Comparison of ENCODE assay signal across 8 cellular contexts in the genomic region with DNA sequence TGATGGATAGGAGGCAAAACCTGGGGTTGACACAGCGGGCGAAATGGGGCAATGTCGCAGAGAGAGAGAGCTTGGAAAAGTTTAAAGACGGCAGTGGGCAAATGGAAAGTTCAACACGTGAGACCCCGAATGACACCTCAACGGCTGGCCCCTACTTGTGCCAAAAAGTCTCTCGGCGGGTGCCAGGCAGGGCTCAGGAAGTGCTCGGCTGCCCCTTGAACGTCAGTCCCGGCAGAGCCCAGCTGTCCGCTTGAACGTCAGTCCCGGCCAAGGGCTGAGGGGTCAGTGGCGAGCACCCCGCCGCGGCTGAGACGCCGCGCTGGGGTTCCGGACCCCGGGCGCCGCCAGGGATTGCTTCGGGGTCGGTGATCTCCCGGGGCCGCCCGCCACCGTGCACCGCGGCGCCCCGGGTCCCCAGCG. TPM values are rescaled to one million over a fixed set of nuclear protein-coding genes. Genes with fewer than 3 reads are reported as not detected.
DNase-seq lines count a peak whose midpoint lies in the region; ATAC-seq and TF ChIP-seq lines count a peak whose summit lies in the region.

No MANE protein-coding gene starts in this region.

- TF ChIP-seq CTCF in VCaP (conservative IDR thresholded peaks at IDR 0.05) (no peak), esophagus squamous epithelium (IDR thresholded peaks at IDR 0.05) (no peak)

- peak in 1 of 4 donors; percentile 7 for TF ChIP-seq POLR2A in esophagus squamous epithelium (IDR thresholded peaks at IDR 0.05)

- H3K36me3 ChIP-seq in esophagus squamous epithelium = peaks cover 0 to 28% (median 0%) of the 10 kb centered on the region in 3 donors

- intact Hi-C loops in esophagus squamous epithelium (cut with DNase I) = no loop called here

- H3K4me1 ChIP-seq in esophagus squamous epithelium = peaks cover 3 to 66% (median 13%) of the 10 kb centered on the region in 3 donors

- peak overlapping the region; percentile 71 to 86 (median 78) for H3K4me3 ChIP-seq in esophagus squamous epithelium

- H3K27ac ChIP-seq in VCaP (peak overlapping the region; percentile 93), esophagus squamous epithelium (peak overlapping the region; percentile 93 to 97 (median 96))

- peak; percentile 51 for ATAC-seq in GM19023 (IDR thresholded peaks at IDR 0.05; ENCODE audit: unreplicated experiment)
- peak; percentile 45 for ATAC-seq in HG03196 (IDR thresholded peaks at IDR 0.05; ENCODE audit: unreplicated experiment)

- no peaks in the 10 kb centered on the region for H3K9me3 ChIP-seq in esophagus squamous epithelium

- peak in 9 of 14 donors; percentile 13 to 56 (median 34) for DNase-seq in C1 segment of cervical spinal cord (lab: John Stamatoyannopoulos, UW)
- DNase-seq in esophagus squamous epithelium (lab: John Stamatoyannopoulos, UW) = no peak
- DNase-seq in myocyte (ENCODE audit: low read depth) = peak; percentile 79
- DNase-seq in NCI-H1417 treated with DMSO at 0.1 percent for 48 hours (lab: John Stamatoyannopoulos, UW) = no peak
- DNase-seq in NCI-H1105 treated with DMSO at 0.1 percent for 48 hours (lab: John Stamatoyannopoulos, UW) = no peak

- 8 to 18% methylated on average over 8 to 9 of the region's 37 CpGs for WGBS in esophagus squamous epithelium, 2 donors

- H3K27me3 ChIP-seq in esophagus squamous epithelium = no peaks in the 10 kb centered on the region

RNA-seq across cellular contexts. Expression of a gene that starts 0.6 kb away (rescaled TPM):
- total RNA-seq in esophagus squamous epithelium (10 to 100 TPM in 3 of 4 donors, 1 to 10 TPM in 1; 8.3 to 47.3 (median 20.4) TPM), myocyte (43.2 and 46.0 TPM in 2 replicates)
- polyA plus RNA-seq in myocyte (2012) = 21.3 TPM

RNA-seq across cellular contexts. Expression of a gene that starts 39.3 kb away (rescaled TPM):
- total RNA-seq in esophagus squamous epithelium (10 to 100 TPM; 13.3 to 30.1 (median 19.4) TPM), myocyte (24.9 and 37.6 TPM in 2 replicates)
- polyA plus RNA-seq in myocyte (2012) = 11.2 TPM

Comparison
In these comparisons a context has a peak if more than half of its experiments do, and no peak if none do; other contexts are left out.
1. DNase-seq: peak in C1 segment of cervical spinal cord (9 of 14) and myocyte (single experiment); none in esophagus squamous epithelium (single experiment), NCI-H1417 treated with DMSO at 0.1 percent for 48 hours (single experiment) and NCI-H1105 treated with DMSO at 0.1 percent for 48 hours (single experiment).